27 cellular contexts compared by ENCODE assay signal in genomic region chr17:55198690-55199370, GRCh38.
DNase-seq lines count a peak whose midpoint lies in the region.
"Had no signal": no experiment of that assay in that cellular context is flagged by ENCODE, and none has a peak within 500 bp of the region (broad histone marks: within the 10 kb centered on the region; RNA-seq: fewer than 3 reads in every experiment).

No MANE protein-coding gene starts in this region.

- no peaks in the 10 kb centered on the region for H3K27me3 ChIP-seq in SJCRH30
- H3K27me3 ChIP-seq: heart right ventricle, MG63 had no signal

- no peak overlapping the region for H3K4me3 ChIP-seq in SJCRH30
- H3K4me3 ChIP-seq: GM23338, K562 had no signal

- peak overlapping the region; percentile 43 for H3K27ac ChIP-seq in SJCRH30
- H3K27ac ChIP-seq: heart right ventricle, RWPE1 had no signal

- no peaks in the 10 kb centered on the region for H3K36me3 ChIP-seq in SJCRH30
- H3K36me3 ChIP-seq: heart right ventricle, MG63 had no signal

- DNase-seq in LHCN-M2 (ENCODE audit: low read depth) (peak; percentile 85), SJCRH30 (peak; percentile 18 to 63), fibroblast of peridontal ligament (ENCODE audit: extremely low read depth) (peak; percentile 58), HT-29 (ENCODE audit: low spot score) (no peak), NCI-H2107 (lab: John Stamatoyannopoulos, UW) (no peak), GM19240 (ENCODE audit: insufficient read length, low spot score) (no peak)
- no peak for DNase-seq in activated CD4-positive, alpha-beta T cell treated with anti-CD3 and anti-CD28 coated beads for 48 hours
- DNase-seq: activated CD4-positive, alpha-beta T cell treated with anti-CD3 and anti-CD28 coated beads, Interleukin-2, amount 50 U/mL, for 48 hours; activated gamma-delta T cell treated with Interleukin-2 at 50 U/mL for 16 hours; activated T-cell treated with anti-CD3 and anti-CD28 coated beads, Interleukin-2, amount 50 U/mL, for 48 hours; central memory CD4-positive, alpha-beta T cell; COR-L47; DMS79; erythroblast; GF-D8; heart right ventricle; kidney glomerular epithelial cell; MG63; naive thymus-derived CD8-positive, alpha-beta T cell; NCI-H1105; NCI-H2029 treated with DMSO at 0.1 percent for 48 hours; NCI-H345; T-helper 17 cell; trophoblast cell had no signal

- peaks cover 3% of the 10 kb centered on the region; the same call in 1 of the 2 replicates for H3K9me3 ChIP-seq in SJCRH30 (replicated peaks)
- H3K9me3 ChIP-seq: MG63 had no signal

- peaks cover 14% of the 10 kb centered on the region for H3K4me1 ChIP-seq in SJCRH30
- H3K4me1 ChIP-seq: heart right ventricle had no signal

Comparison
In these comparisons a context has a peak if more than half of its experiments do, and no peak if none do; other contexts are left out.
1. DNase-seq: peak in LHCN-M2 (single experiment), SJCRH30 (2 of 2) and fibroblast of peridontal ligament (single experiment); none in HT-29 (single experiment), activated CD4-positive, alpha-beta T cell treated with anti-CD3 and anti-CD28 coated beads for 48 hours (single experiment), NCI-H2107 (single experiment) and GM19240 (single experiment).